ENCODE assay signal across 12 cellular contexts in genomic region chr4:123546661-123547060, GRCh38.
A peak's percentile ranks its signal among the peaks of the same experiment; 100 is the strongest.
DNase-seq lines count a peak whose midpoint lies in the region; ATAC-seq and TF ChIP-seq lines count a peak whose summit lies in the region.
"Had no signal": no experiment of that assay in that cellular context is flagged by ENCODE, and none has a peak within 500 bp of the region (broad histone marks: within the 10 kb centered on the region; RNA-seq: fewer than 3 reads in every experiment).

No MANE protein-coding gene starts in this region.

- no peaks in the 10 kb centered on the region for H3K36me3 ChIP-seq in iPS-20b (ENCODE audit: insufficient read depth, low read depth, low read length)
- no peaks in the 10 kb centered on the region for H3K36me3 ChIP-seq in parathyroid adenoma (ENCODE audit: control insufficient read depth, insufficient read depth, low read length)
- H3K36me3 ChIP-seq in SJCRH30 = no peaks in the 10 kb centered on the region
- H3K36me3 ChIP-seq: neutrophil had no signal

- no peaks in the 10 kb centered on the region for H3K27me3 Mint-ChIP-seq in activated CD4-positive, alpha-beta T cell treated with anti-CD3 and anti-CD28 coated beads for 36 hours
- H3K27me3 Mint-ChIP-seq: activated naive CD4-positive, alpha-beta T cell treated with anti-CD3 and anti-CD28 coated beads, Interleukin-2, amount 50 U/mL, for 24 hours had no signal

- DNase-seq in DMS153 treated with DMSO at 0.1 percent for 48 hours (lab: John Stamatoyannopoulos, UW; ENCODE audit: unreplicated experiment) (peak; percentile 74), RWPE1 (ENCODE audit: low spot score) (no peak), SJCRH30 (no peak)
- no peak for DNase-seq in stimulated activated CD4-positive, alpha-beta T cell treated with anti-CD3 and anti-CD28 coated beads, Interleukin-1b, Interleukin-23, amount 100 ng/mL, for 48 hours
- no peak for DNase-seq in activated CD4-positive, alpha-beta T cell treated with anti-CD3 and anti-CD28 coated beads for 36 hours
- DNase-seq: effector memory CD4-positive, alpha-beta T cell had no signal

- H3K4me3 ChIP-seq in iPS-20b (ENCODE audit: low read length) (peak overlapping the region; percentile 7; the same call in 1 of the 2 replicates), parathyroid adenoma (ENCODE audit: low read depth, low read length) (no peak overlapping the region), SJCRH30 (no peak overlapping the region)
- H3K4me3 ChIP-seq: SK-N-MC had no signal

- H3K4me1 ChIP-seq in iPS-20b (ENCODE audit: insufficient read depth, low read length) (peaks cover 27% of the 10 kb centered on the region), parathyroid adenoma (no peaks in the 10 kb centered on the region), SJCRH30 (0 out of 2 replicates have a peak, but pooled peaks cover 3% of the 10 kb centered on the region)

- no peaks in the 10 kb centered on the region for H3K36me3 Mint-ChIP-seq in activated CD4-positive, alpha-beta T cell treated with anti-CD3 and anti-CD28 coated beads for 36 hours (ENCODE audit: low read depth)
- H3K36me3 Mint-ChIP-seq: activated naive CD4-positive, alpha-beta T cell treated with anti-CD3 and anti-CD28 coated beads, Interleukin-2, amount 50 U/mL, for 24 hours had no signal

- no peak overlapping the region for H3K4me2 ChIP-seq in parathyroid adenoma (ENCODE audit: low read length)

- CTCF ChIA-PET in RWPE1 (lab: Yijun Ruan, JAX) = no interaction called here
- CTCF ChIA-PET in activated CD4-positive, alpha-beta T cell treated with anti-CD3 and anti-CD28 coated beads for 36 hours (lab: Charles Lee) = no interaction called here

- intact Hi-C loops in activated CD4-positive, alpha-beta T cell treated with anti-CD3 and anti-CD28 coated beads for 36 hours (cut with DNase I, micrococcal nuclease) = no loop called here

- peak overlapping the region; percentile 84 for H3K27ac ChIP-seq in RWPE1
- H3K27ac ChIP-seq in iPS-20b (ENCODE audit: low read length) = peak overlapping the region; percentile 86
- H3K27ac ChIP-seq in parathyroid adenoma = no peak overlapping the region
- H3K27ac ChIP-seq in SJCRH30 = no peak overlapping the region
- H3K27ac ChIP-seq: neutrophil, SK-N-MC had no signal

- H3K4me1 Mint-ChIP-seq in activated CD4-positive, alpha-beta T cell treated with anti-CD3 and anti-CD28 coated beads for 36 hours = no peaks in the 10 kb centered on the region
- H3K4me1 Mint-ChIP-seq: activated naive CD4-positive, alpha-beta T cell treated with anti-CD3 and anti-CD28 coated beads, Interleukin-2, amount 50 U/mL, for 24 hours had no signal

- no peak overlapping the region for H3K4me3 Mint-ChIP-seq in activated CD4-positive, alpha-beta T cell treated with anti-CD3 and anti-CD28 coated beads for 36 hours
- H3K4me3 Mint-ChIP-seq: activated naive CD4-positive, alpha-beta T cell treated with anti-CD3 and anti-CD28 coated beads, Interleukin-2, amount 50 U/mL, for 24 hours had no signal

- H3K9me3 ChIP-seq in iPS-20b (ENCODE audit: insufficient read depth, low read depth, low read length) (no peaks in the 10 kb centered on the region), parathyroid adenoma (ENCODE audit: control insufficient read depth, low read length) (no peaks in the 10 kb centered on the region), SJCRH30 (replicated peaks) (0 out of 2 replicates have a peak, but pooled peaks cover 9% of the 10 kb centered on the region)
- H3K9me3 ChIP-seq: neutrophil had no signal

- peaks cover 2% of the 10 kb centered on the region for H3K9me3 Mint-ChIP-seq in activated CD4-positive, alpha-beta T cell treated with anti-CD3 and anti-CD28 coated beads for 36 hours (ENCODE audit: low read depth)
- H3K9me3 Mint-ChIP-seq: activated naive CD4-positive, alpha-beta T cell treated with anti-CD3 and anti-CD28 coated beads, Interleukin-2, amount 50 U/mL, for 24 hours had no signal

- ATAC-seq in GM18909 (IDR thresholded peaks at IDR 0.05; ENCODE audit: poor library complexity, unreplicated experiment) = no peak
- no peak for ATAC-seq in activated CD4-positive, alpha-beta T cell treated with anti-CD3 and anti-CD28 coated beads for 36 hours

- H2AFZ ChIP-seq in parathyroid adenoma = peak overlapping the region; percentile 45

- TF ChIP-seq CTCF in RWPE1 (conservative IDR thresholded peaks at IDR 0.05; ENCODE audit: low read depth) = no peak
- TF ChIP-seq CTCF in parathyroid adenoma (IDR thresholded peaks at IDR 0.05) = no peak

- H3K27ac Mint-ChIP-seq in activated CD4-positive, alpha-beta T cell treated with anti-CD3 and anti-CD28 coated beads for 36 hours = no peak overlapping the region
- H3K27ac Mint-ChIP-seq: activated naive CD4-positive, alpha-beta T cell treated with anti-CD3 and anti-CD28 coated beads, Interleukin-2, amount 50 U/mL, for 24 hours had no signal

- H3K9ac ChIP-seq in iPS-20b (ENCODE audit: low read depth, low read length) (peak overlapping the region; percentile 64; the same call in 1 of the 2 replicates), parathyroid adenoma (no peak overlapping the region)

- POLR2A ChIA-PET in RWPE1 (lab: Yijun Ruan, JAX; ENCODE audit: low non-redundant PET) = no interaction called here
- POLR2A ChIA-PET in activated CD4-positive, alpha-beta T cell treated with anti-CD3 and anti-CD28 coated beads for 36 hours (lab: Charles Lee) = no interaction called here

- H3K79me2 ChIP-seq in parathyroid adenoma = no peaks in the 10 kb centered on the region

- H3K27me3 ChIP-seq in iPS-20b (ENCODE audit: insufficient read depth, low read length) = no peaks in the 10 kb centered on the region
- peaks cover 3% of the 10 kb centered on the region for H3K27me3 ChIP-seq in parathyroid adenoma (ENCODE audit: control insufficient read depth, insufficient read depth, low read length)
- no peaks in the 10 kb centered on the region for H3K27me3 ChIP-seq in SJCRH30
- H3K27me3 ChIP-seq: neutrophil had no signal

Comparison
In these comparisons a context has a peak if more than half of its experiments do, and no peak if none do; other contexts are left out.
1. H3K27ac ChIP-seq: peak in RWPE1 (single experiment) and iPS-20b (single experiment); none in parathyroid adenoma (single experiment) and SJCRH30 (single experiment).